Comparison of ENCODE assay signal across 34 cellular contexts in the genomic region with DNA sequence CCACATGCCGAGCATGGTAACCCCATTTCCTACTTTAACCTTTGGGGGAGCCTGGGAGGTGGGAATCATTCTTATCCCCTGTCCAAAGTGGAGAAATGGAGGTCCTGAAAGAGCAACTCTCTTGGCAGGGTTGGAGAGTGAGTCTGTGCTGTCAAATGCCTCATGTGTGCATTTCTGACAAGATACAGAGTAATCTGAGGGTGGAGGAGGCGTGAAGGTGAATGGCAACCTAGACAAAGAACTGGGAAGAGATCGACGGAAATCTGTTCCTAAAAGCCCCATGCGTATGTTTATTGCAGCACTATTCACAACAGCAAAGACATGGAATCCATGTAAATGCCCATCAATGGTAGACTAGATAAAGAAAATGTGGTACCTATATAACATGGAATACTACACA.
"Had no signal": no experiment of that assay in that cellular context is flagged by ENCODE, and none has a peak within 500 bp of the region (broad histone marks: within the 10 kb centered on the region; RNA-seq: fewer than 3 reads in every experiment).

No MANE protein-coding gene starts in this region.

- DNase-seq: Karpas-422, Kasumi-1, MG63, MM.1S, MV-4-11, NCI-H1048, NCI-H1092, NCI-H1092 treated with DMSO at 0.1 percent for 48 hours, NCI-H1105, NCI-H1105 treated with DMSO at 0.1 percent for 48 hours, NCI-H1417, NCI-H1417 treated with DMSO at 0.1 percent for 48 hours, NCI-H1436, NCI-H1436 treated with DMSO at 0.1 percent for 48 hours, NCI-H146, NCI-H1694, NCI-H1694 treated with DMSO at 0.1 percent for 48 hours, NCI-H187, NCI-H187 treated with DMSO at 0.1 percent for 48 hours, NCI-H1930, NCI-H2029, NCI-H2029 treated with DMSO at 0.1 percent for 48 hours, NCI-H2081, NCI-H2081 treated with DMSO at 0.1 percent for 48 hours, NCI-H2107, NCI-H2171, NCI-H2171 treated with DMSO at 0.1 percent for 48 hours, NCI-H2227 treated with DMSO at 0.1 percent for 48 hours, NCI-H226, NCI-H345, NCI-H446, NCI-H446 treated with DMSO at 0.1 percent for 48 hours, NCI-H510A had no signal

- H3K4me3 ChIP-seq: MG63 had no signal

- H3K36me3 ChIP-seq: MG63 had no signal

- H3K9me3 ChIP-seq: MG63 had no signal

- H3K27ac ChIP-seq: KMS-11 had no signal

- H3K27me3 ChIP-seq: MG63 had no signal
